Comparison of ENCODE assay signal across 8 cellular contexts in the genomic region with DNA sequence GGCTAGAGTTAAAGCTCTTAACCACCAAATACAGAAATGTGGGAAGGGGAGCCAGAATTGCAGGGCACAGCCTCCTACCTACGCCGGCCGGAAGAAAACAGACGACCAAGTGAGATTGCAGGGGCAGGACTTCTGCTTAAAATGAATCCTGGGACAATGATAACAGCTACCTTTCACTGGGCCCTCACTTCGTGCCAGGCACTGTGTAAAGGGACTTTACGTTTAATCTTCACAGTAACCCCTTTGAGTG. TPM values are rescaled to one million over a fixed set of nuclear protein-coding genes. Genes with fewer than 3 reads are reported as not detected.
A peak's percentile ranks its signal among the peaks of the same experiment; 100 is the strongest.
DNase-seq lines count a peak whose midpoint lies in the region; ATAC-seq and TF ChIP-seq lines count a peak whose summit lies in the region.

A gene (minus strand): TSS at position 212 of the 250 bp plus-strand sequence. CDS start 6,746 bp downstream, outside the sequence.

- no peak for TF ChIP-seq EP300 in tibial nerve (IDR thresholded peaks at IDR 0.05)

- H3K4me1 ChIP-seq in ascending aorta = peaks cover 15 to 31% of the 10 kb centered on the region in 2 donors
- H3K4me1 ChIP-seq in right lobe of liver = peaks cover 0 to 46% (median 13%) of the 10 kb centered on the region in 4 donors
- H3K4me1 ChIP-seq in tibial nerve = peaks cover 0 to 65% (median 37%) of the 10 kb centered on the region in 4 donors

- intact Hi-C loops in ascending aorta (cut with DNase I) = no loop called here
- intact Hi-C loops in right lobe of liver (cut with DNase I) = no loop called here

- no peak for DNase-seq in activated T-cell treated with anti-CD3 and anti-CD28 coated beads, Interleukin-2, amount 50 U/mL, for 24 hours
- no peak for DNase-seq in activated T-cell treated with anti-CD3 and anti-CD28 coated beads for 4 hours
- no peak for DNase-seq in ascending aorta (ENCODE audit: low spot score in 2 of 2)
- DNase-seq in right lobe of liver = no peak
- DNase-seq in tibial nerve (ENCODE audit: low spot score in 2 of 2) = no peak
- DNase-seq in putamen (ENCODE audit: low spot score) = no peak
- no peak for DNase-seq in SIG-M5 treated with dmso at 0.1 percent for 504 hours (lab: John Stamatoyannopoulos, UW; ENCODE audit: unreplicated experiment)

- no peaks in the 10 kb centered on the region for H3K27me3 Mint-ChIP-seq in activated T-cell treated with anti-CD3 and anti-CD28 coated beads, Interleukin-2, amount 50 U/mL, for 24 hours

- no peaks in the 10 kb centered on the region for H3K36me3 ChIP-seq in ascending aorta
- no peaks in the 10 kb centered on the region for H3K36me3 ChIP-seq in right lobe of liver
- no peaks in the 10 kb centered on the region for H3K36me3 ChIP-seq in tibial nerve

- H3K9me3 ChIP-seq in ascending aorta (no peaks in the 10 kb centered on the region), right lobe of liver (no peaks in the 10 kb centered on the region), tibial nerve (no peaks in the 10 kb centered on the region)

- 0% methylated on average over 6 of the region's 6 CpGs for WGBS in right lobe of liver (ENCODE audit: insufficient coverage, low coverage, low lambda C conversion rate, missing lambda C conversion rate)
- 9 to 19% methylated on average over 6 of the region's 6 CpGs for WGBS in tibial nerve, 2 donors

- no peak for TF ChIP-seq POLR2A in right lobe of liver (IDR thresholded peaks at IDR 0.05)
- TF ChIP-seq POLR2A in tibial nerve (IDR thresholded peaks at IDR 0.05) = no peak

- H3K36me3 Mint-ChIP-seq in activated T-cell treated with anti-CD3 and anti-CD28 coated beads, Interleukin-2, amount 50 U/mL, for 24 hours (ENCODE audit: low read depth) = peaks cover 29% of the 10 kb centered on the region

- no peak for TF ChIP-seq CTCF in ascending aorta (IDR thresholded peaks at IDR 0.05)
- no peak for TF ChIP-seq CTCF in right lobe of liver (IDR thresholded peaks at IDR 0.05)
- TF ChIP-seq CTCF in tibial nerve (IDR thresholded peaks at IDR 0.05) = no peak

- ATAC-seq in right lobe of liver (no peak), HG03139 (IDR thresholded peaks at IDR 0.05; ENCODE audit: unreplicated experiment) (no peak)

- peaks cover 68% of the 10 kb centered on the region for H3K4me1 Mint-ChIP-seq in activated T-cell treated with anti-CD3 and anti-CD28 coated beads, Interleukin-2, amount 50 U/mL, for 24 hours (ENCODE audit: low read depth)

- no peaks in the 10 kb centered on the region for H3K9me3 Mint-ChIP-seq in activated T-cell treated with anti-CD3 and anti-CD28 coated beads, Interleukin-2, amount 50 U/mL, for 24 hours

- H3K4me3 Mint-ChIP-seq in activated T-cell treated with anti-CD3 and anti-CD28 coated beads, Interleukin-2, amount 50 U/mL, for 24 hours = peak within 1 kb of the TSS; percentile 98

- peak within 1 kb of the TSS; percentile 98 for H3K27ac Mint-ChIP-seq in activated T-cell treated with anti-CD3 and anti-CD28 coated beads, Interleukin-2, amount 50 U/mL, for 24 hours

- H3K4me3 ChIP-seq in ascending aorta (peak within 1 kb of the TSS; percentile 50 to 85), right lobe of liver (peak within 1 kb of the TSS; percentile 64 to 94 (median 68)), tibial nerve (peak within 1 kb of the TSS; percentile 64 to 76 (median 66))

- H3K27me3 ChIP-seq in ascending aorta (no peaks in the 10 kb centered on the region), right lobe of liver (no peaks in the 10 kb centered on the region), tibial nerve (no peaks in the 10 kb centered on the region)

- peak within 1 kb of the TSS; percentile 84 to 89 for H3K27ac ChIP-seq in ascending aorta
- H3K27ac ChIP-seq in right lobe of liver = peak within 1 kb of the TSS; percentile 69 to 76 (median 76)
- peak within 1 kb of the TSS; percentile 80 to 90 (median 85) for H3K27ac ChIP-seq in tibial nerve

RNA-seq across cellular contexts. Expression of the gene that starts here (rescaled TPM):
- not detected for total RNA-seq in ascending aorta
- total RNA-seq in right lobe of liver = under 1 TPM in 3 of 6 experiments, not detected in 3; 0.20 to 0.21 (median 0.20) TPM
- total RNA-seq in tibial nerve = not detected
